In genomic region chr20:37804584-37805566, GRCh38 we compare ENCODE assay signal across 8 cellular contexts.
DNase-seq lines count a peak whose midpoint lies in the region; ATAC-seq and TF ChIP-seq lines count a peak whose summit lies in the region.

No MANE protein-coding gene starts in this region.

- H3K9ac ChIP-seq in SU-DHL-6 (ENCODE audit: low read length), result peak overlapping the region; percentile 20; the same call in 1 of the 2 replicates

- CTCF ChIA-PET in Caco-2 (lab: Charles Lee), result interaction anchor here (0.5 to 0.8 kb wide), 2 partner anchors 81 to 176 kb away, joined by 3 to 4 read pairs; no protein-coding TSS in a partner anchor

- no peaks in the 10 kb centered on the region for H3K9me2 ChIP-seq in SU-DHL-6 (replicated peaks; ENCODE audit: insufficient read depth, low read length)

- H3K4me1 Mint-ChIP-seq in Caco-2 (ENCODE audit: low read depth, unreplicated experiment), result no peaks in the 10 kb centered on the region

- no peaks in the 10 kb centered on the region for H3K9me3 Mint-ChIP-seq in Caco-2 (ENCODE audit: unreplicated experiment)

- peak; percentile 64 for ATAC-seq in HG03064 (IDR thresholded peaks at IDR 0.05; ENCODE audit: low read depth, unreplicated experiment)

- no peaks in the 10 kb centered on the region for H3F3A ChIP-seq in SU-DHL-6 (ENCODE audit: insufficient read depth)

- no peak overlapping the region for H3K27ac Mint-ChIP-seq in Caco-2 (ENCODE audit: unreplicated experiment)

- no peaks in the 10 kb centered on the region for H4K20me1 ChIP-seq in SU-DHL-6 (ENCODE audit: low read depth, low read length)

- POLR2A ChIA-PET in Caco-2 (lab: Charles Lee), result no interaction called here

- BruUV-seq in Caco-2 (replicated peaks; lab: Mats Ljungman, UMichigan), result no TSS peak

- intact Hi-C loops in Caco-2 (cut with micrococcal nuclease; ENCODE audit: unreplicated experiment), result no loop called here

- H3K4me3 Mint-ChIP-seq in Caco-2 (ENCODE audit: unreplicated experiment), result no peak overlapping the region

- H3K79me2 ChIP-seq in SU-DHL-6 (ENCODE audit: insufficient read depth, low read length), result no peaks in the 10 kb centered on the region

- H3K27me3 Mint-ChIP-seq in Caco-2 (ENCODE audit: insufficient read depth, unreplicated experiment), result no peaks in the 10 kb centered on the region

- H3K4me2 ChIP-seq in SU-DHL-6 (ENCODE audit: low read depth, low read length, poor library complexity, severe bottlenecking), result peak overlapping the region; percentile 39

- H3K4me3 ChIP-seq in SU-DHL-6 (ENCODE audit: insufficient read depth, low read length, poor library complexity, severe bottlenecking), result no peak overlapping the region
- no peak overlapping the region for H3K4me3 ChIP-seq in Caco-2 (ENCODE audit: low read depth, low read length)

- no peaks in the 10 kb centered on the region for H3K36me3 ChIP-seq in SU-DHL-6 (ENCODE audit: low read length)
- peaks cover 7% of the 10 kb centered on the region for H3K36me3 ChIP-seq in Caco-2 (ENCODE audit: control insufficient read depth, insufficient read depth, low read length)

- H3K27me3 ChIP-seq in SU-DHL-6 (ENCODE audit: low read length) (no peaks in the 10 kb centered on the region), Caco-2 (replicated peaks; ENCODE audit: control insufficient read depth, insufficient read depth, low read length) (no peaks in the 10 kb centered on the region)

- no peaks in the 10 kb centered on the region for H3K9me3 ChIP-seq in SU-DHL-6 (ENCODE audit: insufficient read depth, low read length)
- H3K9me3 ChIP-seq in Caco-2, result no peaks in the 10 kb centered on the region

- H3K4me1 ChIP-seq in Caco-2, result no peaks in the 10 kb centered on the region

- DNase-seq in NCI-H1105 treated with DMSO at 0.1 percent for 48 hours (lab: John Stamatoyannopoulos, UW), result peak; percentile 16
- no peak for DNase-seq in NCI-H1105 (lab: John Stamatoyannopoulos, UW)
- peak; percentile 34 for DNase-seq in retina
- no peak for DNase-seq in Caco-2
- DNase-seq in mesenteric fat pad (ENCODE audit: low spot score), result no peak
- DNase-seq in NCI-H2107 (lab: John Stamatoyannopoulos, UW), result no peak

- no peak for TF ChIP-seq CTCF in SU-DHL-6 (IDR thresholded peaks at IDR 0.05; ENCODE audit: insufficient read depth, low read length, poor library complexity, severe bottlenecking)
- no peak for TF ChIP-seq CTCF in Caco-2 (IDR thresholded peaks at IDR 0.05; ENCODE audit: insufficient read depth in 1 of 2, low read depth in 1 of 2, low read length in 1 of 2, severe bottlenecking in 1 of 2, unreplicated experiment in 1 of 2)

- H2AFZ ChIP-seq in SU-DHL-6 (ENCODE audit: low read depth, low read length, severe bottlenecking), result no peak overlapping the region

- H3K27ac ChIP-seq in SU-DHL-6 (ENCODE audit: low read depth, low read length), result peak overlapping the region; percentile 73

- peaks cover 9% of the 10 kb centered on the region for H3K36me3 Mint-ChIP-seq in Caco-2 (ENCODE audit: insufficient read depth, unreplicated experiment)

Comparison
In these comparisons a context has a peak if more than half of its experiments do, and no peak if none do; other contexts are left out.
1. DNase-seq: peak in NCI-H1105 treated with DMSO at 0.1 percent for 48 hours (single experiment) and retina (single experiment); none in NCI-H1105 (single experiment), Caco-2 (0 of 2), mesenteric fat pad (single experiment) and NCI-H2107 (single experiment).